Comparison of ENCODE assay signal across 1 cellular context in the genomic region with DNA sequence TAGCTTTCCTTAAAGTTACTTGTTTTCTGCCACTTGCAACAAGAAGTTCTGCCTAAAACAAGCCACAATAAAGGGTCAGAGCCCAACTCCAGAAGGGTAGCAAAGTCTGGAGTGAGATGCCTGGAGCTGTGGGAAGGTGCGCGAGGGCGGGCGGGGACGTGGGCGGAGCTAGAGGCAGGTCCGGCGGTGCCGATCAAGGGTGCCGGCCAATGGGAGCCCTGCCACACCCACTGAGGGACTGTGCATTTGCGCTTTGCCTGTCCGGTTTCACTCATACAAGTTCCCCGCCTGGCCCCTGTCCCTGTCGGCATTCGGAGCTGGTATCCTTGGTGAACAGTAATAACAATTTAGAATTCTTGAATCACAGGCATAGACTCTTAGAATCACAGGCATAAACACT.
TF ChIP-seq lines count a peak whose summit lies in the region.

No MANE protein-coding gene starts in this region.

TF ChIP-seq in H1, 55 proteins besides CTCF, POLR2A, EP300 and RAD21:
- TF ChIP-seq CEBPB (IDR thresholded peaks at IDR 0.05; ENCODE audit: low read depth, low read length) = no peak
- TF ChIP-seq CHD2 (IDR thresholded peaks at IDR 0.05; ENCODE audit: low read length) = no peak
- TF ChIP-seq NRF1 (IDR thresholded peaks at IDR 0.05; ENCODE audit: low read depth, low read length) = no peak
- no peak for TF ChIP-seq SP2 (IDR thresholded peaks at IDR 0.05; ENCODE audit: low read length)
- TF ChIP-seq POLR2AphosphoS5 (IDR thresholded peaks at IDR 0.05; ENCODE audit: low read depth, low read length) = no peak
- no peak for TF ChIP-seq ZNF274 (IDR thresholded peaks at IDR 0.05; ENCODE audit: borderline replicate concordance, extremely low read depth, low read length)
- TF ChIP-seq PHF8 (conservative IDR thresholded peaks at IDR 0.05; ENCODE audit: low read depth, low read length) = no peak
